ENCODE assay signal across 18 cellular contexts in genomic region chr6:145070791-145071190, GRCh38.
DNase-seq lines count a peak whose midpoint lies in the region; ATAC-seq, FAIRE-seq and TF ChIP-seq lines count a peak whose summit lies in the region.
"Had no signal": no experiment of that assay in that cellular context is flagged by ENCODE, and none has a peak within 500 bp of the region (broad histone marks: within the 10 kb centered on the region; RNA-seq: fewer than 3 reads in every experiment).

No MANE protein-coding gene starts in this region.

- H3K36me3 ChIP-seq in IMR-90 (ENCODE audit: control insufficient read depth, insufficient read depth, low read length) (no peaks in the 10 kb centered on the region), mesodermal cell (ENCODE audit: control insufficient read depth, insufficient read depth, low read length) (no peaks in the 10 kb centered on the region), small intestine (ENCODE audit: control insufficient read depth in 2 of 2, insufficient read depth in 2 of 2, low read length in 2 of 2) (no peaks in the 10 kb centered on the region)
- H3K36me3 ChIP-seq: BE2C, suprapubic skin had no signal

- dilution Hi-C loops in IMR-90 (cut with HindIII; ENCODE audit: low sequenced_read_pairs, unreplicated experiment): no loop called here

- no peaks in the 10 kb centered on the region for H3K27me3 Mint-ChIP-seq in chondrocyte (ENCODE audit: low read depth)

- peak overlapping the region; percentile 48 to 80 for H4K8ac ChIP-seq in IMR-90 (ENCODE audit: low read depth in 2 of 2, low read length in 2 of 2)

- in situ Hi-C loops in IMR-90 (cut with MboI; ENCODE audit: low sequenced_read_pairs): no loop called here

- TF ChIP-seq CTCF in AG10803 (conservative IDR thresholded peaks at IDR 0.05; ENCODE audit: low read length) (no peak), IMR-90 (conservative IDR thresholded peaks at IDR 0.05; ENCODE audit: low read depth, low read length) (no peak), chondrocyte (IDR thresholded peaks at IDR 0.05) (no peak)

- peaks cover 18% of the 10 kb centered on the region for H3K4me1 Mint-ChIP-seq in chondrocyte (ENCODE audit: low read depth)

- TF ChIP-seq RAD21 in IMR-90 (IDR thresholded peaks at IDR 0.05; ENCODE audit: low read length): no peak

- intact Hi-C loops in IMR-90 (cut with micrococcal nuclease): no loop called here

- peak overlapping the region; percentile 89 for H2BK120ac ChIP-seq in IMR-90 (ENCODE audit: low read depth, low read length)

- CTCF ChIA-PET in IMR-90 (lab: Yijun Ruan, JAX): no interaction called here

- no peaks in the 10 kb centered on the region for H3K9me3 Mint-ChIP-seq in chondrocyte (ENCODE audit: low read depth)

- no peak overlapping the region for H3K9ac ChIP-seq in IMR-90 (ENCODE audit: low read depth, low read length)

- H3K14ac ChIP-seq in IMR-90 (replicated peaks; ENCODE audit: low read depth, low read length): peak overlapping the region; percentile 76

- H3K27ac ChIP-seq in IMR-90 (ENCODE audit: insufficient read depth, low read length): peak overlapping the region; percentile 90
- peak overlapping the region; percentile 13 for H3K27ac ChIP-seq in mesodermal cell (ENCODE audit: low read depth, low read length, severe bottlenecking)
- no peak overlapping the region for H3K27ac ChIP-seq in small intestine (ENCODE audit: low read depth in 1 of 2, low read length in 1 of 2)
- H3K27ac ChIP-seq: skin epidermis, suprapubic skin had no signal

- H3K27me3 ChIP-seq in IMR-90 (ENCODE audit: control insufficient read depth, insufficient read depth, low read length) (no peaks in the 10 kb centered on the region), small intestine (ENCODE audit: control insufficient read depth in 2 of 2, insufficient read depth in 2 of 2, low read length in 2 of 2) (no peaks in the 10 kb centered on the region)
- H3K27me3 ChIP-seq: BE2C, suprapubic skin had no signal

- no peaks in the 10 kb centered on the region for H3K36me3 Mint-ChIP-seq in chondrocyte (ENCODE audit: low read depth)

- peak overlapping the region; percentile 93 for H2BK5ac ChIP-seq in IMR-90 (ENCODE audit: low read depth, low read length, poor library complexity, severe bottlenecking)

- H2AK5ac ChIP-seq in IMR-90 (ENCODE audit: low read depth, low read length): peak overlapping the region; percentile 91; the same call in 1 of the 2 replicates

- H3K23ac ChIP-seq in IMR-90 (ENCODE audit: low read depth, low read length): 0 out of 2 replicates have a peak overlapping the region, but pooled peaks have one; percentile 11

- no TSS peak for BruUV-seq in IMR-90 (replicated peaks; lab: Mats Ljungman, UMichigan)

- H3K27ac Mint-ChIP-seq in chondrocyte (ENCODE audit: unreplicated experiment): peak overlapping the region; percentile 43

- H4K5ac ChIP-seq in IMR-90 (ENCODE audit: low read depth, low read length): peak overlapping the region; percentile 86

- DNase-seq in AG10803 (ENCODE audit: low read depth) (peak; percentile 74), IMR-90 (peak; percentile 83), chondrocyte (ENCODE audit: low spot score) (no peak), small intestine (no peak), hypothalamus (lab: John Stamatoyannopoulos, UW) (no peak)
- DNase-seq: amygdala; BE2C; left ventricle myocardium superior; NCI-H1436; NK-92 treated with Interleukin-12 subunit alpha and Interleukin-12 subunit beta, amount 100 ng/mL, for 24 hours had no signal

- no CpG with 5 or more reads among the region's 2 CpGs for WGBS in IMR-90 (ENCODE audit: extremely low coverage in 2 of 2, insufficient read length in 1 of 2), 2 experiments
- WGBS in mesodermal cell (ENCODE audit: insufficient coverage in 2 of 2), 2 experiments: 100% methylated on average over 1 of the region's 2 CpGs
- WGBS in small intestine, 3 donors: 57 to 92% (median 90%) methylated on average over 2 of the region's 2 CpGs

- H2BK20ac ChIP-seq in IMR-90 (ENCODE audit: low read depth, low read length): peak overlapping the region; percentile 89

- peak overlapping the region; percentile 93 for H4K91ac ChIP-seq in IMR-90 (ENCODE audit: insufficient read depth, low read depth, low read length)

- ATAC-seq in IMR-90 (ENCODE audit: low read depth): peak; percentile 86
- ATAC-seq in HG02678 (IDR thresholded peaks at IDR 0.05; ENCODE audit: unreplicated experiment): no peak
- no peak for ATAC-seq in GM21367 (IDR thresholded peaks at IDR 0.05; ENCODE audit: unreplicated experiment)
- ATAC-seq: HCT116, left ventricle myocardium superior, Right ventricle myocardium inferior had no signal

- no peak overlapping the region for H2AFZ ChIP-seq in IMR-90 (replicated peaks; ENCODE audit: low read length, poor library complexity)

- peak overlapping the region; percentile 97; the same call in 2 of the 3 replicates for H2BK15ac ChIP-seq in IMR-90 (ENCODE audit: low read depth, low read length)

- TF ChIP-seq POLR2A in IMR-90 (IDR thresholded peaks at IDR 0.05; ENCODE audit: low read depth, low read length): no peak

- FAIRE-seq in small intestine (lab: Jason Lieb, UNC): no peak
- FAIRE-seq: endometrium had no signal

- no peaks in the 10 kb centered on the region for H3K79me1 ChIP-seq in IMR-90 (ENCODE audit: low read depth in 1 of 2, low read length in 2 of 2)

- no peaks in the 10 kb centered on the region for H4K20me1 ChIP-seq in IMR-90 (ENCODE audit: insufficient read depth, low read length)

- H3K9me1 ChIP-seq in IMR-90 (ENCODE audit: insufficient read depth, low read length): peaks cover 12% of the 10 kb centered on the region

- peak overlapping the region; percentile 65; the same call in 1 of the 2 replicates for H3K56ac ChIP-seq in IMR-90 (ENCODE audit: extremely low read depth, insufficient read depth, low read length)

- H3K4ac ChIP-seq in IMR-90 (ENCODE audit: low read depth, low read length): peak overlapping the region; percentile 90

- H3K18ac ChIP-seq in IMR-90 (ENCODE audit: low read depth, low read length): peak overlapping the region; percentile 96; the same call in 1 of the 2 replicates

- peaks cover 16% of the 10 kb centered on the region for H3K4me1 ChIP-seq in IMR-90 (ENCODE audit: control insufficient read depth, insufficient read depth, low read length)
- peaks cover 5% of the 10 kb centered on the region for H3K4me1 ChIP-seq in mesodermal cell (ENCODE audit: control insufficient read depth, insufficient read depth, low read length, poor library complexity, severe bottlenecking)
- no peaks in the 10 kb centered on the region for H3K4me1 ChIP-seq in small intestine (ENCODE audit: control insufficient read depth in 2 of 2, insufficient read depth in 1 of 2, low read depth in 1 of 2, low read length in 1 of 2)
- H3K4me1 ChIP-seq: suprapubic skin had no signal

- no peak overlapping the region for H3K4me3 ChIP-seq in AG10803 (ENCODE audit: low read length)
- no peak overlapping the region for H3K4me3 ChIP-seq in IMR-90 (ENCODE audit: insufficient read depth, low read depth, low read length)
- no peak overlapping the region for H3K4me3 ChIP-seq in mesodermal cell (ENCODE audit: extremely low read depth, insufficient read depth, low read length, poor library complexity, severe bottlenecking)
- no peak overlapping the region for H3K4me3 ChIP-seq in small intestine (ENCODE audit: low read depth in 1 of 2, low read length in 2 of 2)
- H3K4me3 ChIP-seq: skin epidermis, suprapubic skin had no signal

- POLR2A ChIA-PET in IMR-90 (lab: Charles Lee; ENCODE audit: unreplicated experiment): no interaction called here

- H3K4me2 ChIP-seq in IMR-90 (ENCODE audit: low read depth, low read length): peak overlapping the region; percentile 73; the same call in 1 of the 2 replicates

- H3K9me3 ChIP-seq in IMR-90 (ENCODE audit: control insufficient read depth, insufficient read depth, low read length) (no peaks in the 10 kb centered on the region), mesodermal cell (ENCODE audit: control insufficient read depth, low read length) (no peaks in the 10 kb centered on the region), small intestine (ENCODE audit: control insufficient read depth, low read depth) (no peaks in the 10 kb centered on the region)
- H3K9me3 ChIP-seq: BE2C, suprapubic skin had no signal

- H2AK9ac ChIP-seq in IMR-90 (replicated peaks; ENCODE audit: low read depth, low read length, poor library complexity): peak overlapping the region; percentile 78

- H3K4me3 Mint-ChIP-seq in chondrocyte (ENCODE audit: unreplicated experiment): no peak overlapping the region

TF ChIP-seq in IMR-90, 13 proteins besides CTCF, POLR2A, EP300 and RAD21 (continues in another document):
- TF ChIP-seq CEBPB (IDR thresholded peaks at IDR 0.05; ENCODE audit: low read depth, low read length) (no peak; the same call in 1 of the 2 replicates), RFX5 (IDR thresholded peaks at IDR 0.05; ENCODE audit: low read depth, low read length) (no peak), FOS (IDR thresholded peaks at IDR 0.05; ENCODE audit: low read depth, low read length) (no peak), NFE2L2 (IDR thresholded peaks at IDR 0.05; ENCODE audit: low read depth, low read length) (no peak), SMC3 (IDR thresholded peaks at IDR 0.05; ENCODE audit: low read depth, low read length) (no peak), CHD1 (IDR thresholded peaks at IDR 0.05; ENCODE audit: low read depth, low read length) (no peak), MAZ (IDR thresholded peaks at IDR 0.05; ENCODE audit: borderline replicate concordance, low read depth, low read length) (no peak), BHLHE40 (IDR thresholded peaks at IDR 0.05; ENCODE audit: low read depth, low read length) (no peak), MXI1 (IDR thresholded peaks at IDR 0.05; ENCODE audit: borderline replicate concordance, low read depth, low read length) (no peak)
- TF ChIP-seq, protein P1, sequence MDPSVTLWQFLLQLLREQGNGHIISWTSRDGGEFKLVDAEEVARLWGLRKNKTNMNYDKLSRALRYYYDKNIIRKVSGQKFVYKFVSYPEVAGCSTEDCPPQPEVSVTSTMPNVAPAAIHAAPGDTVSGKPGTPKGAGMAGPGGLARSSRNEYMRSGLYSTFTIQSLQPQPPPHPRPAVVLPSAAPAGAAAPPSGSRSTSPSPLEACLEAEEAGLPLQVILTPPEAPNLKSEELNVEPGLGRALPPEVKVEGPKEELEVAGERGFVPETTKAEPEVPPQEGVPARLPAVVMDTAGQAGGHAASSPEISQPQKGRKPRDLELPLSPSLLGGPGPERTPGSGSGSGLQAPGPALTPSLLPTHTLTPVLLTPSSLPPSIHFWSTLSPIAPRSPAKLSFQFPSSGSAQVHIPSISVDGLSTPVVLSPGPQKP (IDR thresholded peaks at IDR 0.05; ENCODE audit: borderline replicate concordance, low read depth, low read length): no peak
- TF ChIP-seq, protein P2, sequence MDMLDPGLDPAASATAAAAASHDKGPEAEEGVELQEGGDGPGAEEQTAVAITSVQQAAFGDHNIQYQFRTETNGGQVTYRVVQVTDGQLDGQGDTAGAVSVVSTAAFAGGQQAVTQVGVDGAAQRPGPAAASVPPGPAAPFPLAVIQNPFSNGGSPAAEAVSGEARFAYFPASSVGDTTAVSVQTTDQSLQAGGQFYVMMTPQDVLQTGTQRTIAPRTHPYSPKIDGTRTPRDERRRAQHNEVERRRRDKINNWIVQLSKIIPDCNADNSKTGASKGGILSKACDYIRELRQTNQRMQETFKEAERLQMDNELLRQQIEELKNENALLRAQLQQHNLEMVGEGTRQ (IDR thresholded peaks at IDR 0.05; ENCODE audit: low read depth, low read length): no peak

Comparison
In these comparisons a context has a peak if more than half of its experiments do, and no peak if none do; other contexts are left out.
1. DNase-seq: peak in AG10803 (single experiment) and IMR-90 (single experiment); none in chondrocyte (single experiment), small intestine (single experiment) and hypothalamus (0 of 51).
2. H3K27ac ChIP-seq: peak in IMR-90 (single experiment) and mesodermal cell (single experiment); none in small intestine (0 of 2).